ENCODE assay signal across 29 cellular contexts in genomic region chr2:216447293-216447692, GRCh38.
"Had no signal": no experiment of that assay in that cellular context is flagged by ENCODE, and none has a peak within 500 bp of the region (broad histone marks: within the 10 kb centered on the region; RNA-seq: fewer than 3 reads in every experiment).

No MANE protein-coding gene starts in this region.

- H3K27ac ChIP-seq: esophagus muscularis mucosa, foreskin keratinocyte, gastroesophageal sphincter, neutrophil, pancreas, stomach, thyroid gland had no signal

- ATAC-seq: foreskin keratinocyte; gastroesophageal sphincter; mucosa of descending colon; natural killer cell treated with Interleukin-12 subunit alpha and Interleukin-12 subunit beta and Interleukin-15 and Interleukin-18, amount 100 ng/mL, for 72 hours; pancreas; sciatic nerve had no signal

- DNase-seq: effector CD8-positive, alpha-beta T cell; endodermal cell; foreskin keratinocyte; hypothalamus; immature natural killer cell; islet precursor cell; kidney glomerular epithelial cell; mesenchymal stem cell; mucosa of descending colon; naive B cell; pancreas; retina; stimulated activated CD4-positive, alpha-beta T cell treated with anti-CD3 and anti-CD28 coated beads, Interleukin-12 subunit alpha, Interleukin-12 subunit beta, amount 100 ng/mL, for 4 hours; stimulated activated CD4-positive, alpha-beta T cell treated with anti-CD3 and anti-CD28 coated beads, Interleukin-1b, Interleukin-23, amount 100 ng/mL, for 48 hours; stimulated activated CD4-positive, alpha-beta T cell treated with anti-CD3 and anti-CD28 coated beads, Interleukin-4, amount 100 ng/mL, for 1 hour; stimulated activated CD8-positive, alpha-beta memory T cell treated with anti-CD3 and anti-CD28 coated beads, Interleukin-4, amount 100 ng/mL, for 48 hours; stimulated activated naive CD4-positive, alpha-beta T cell treated with Interleukin-2 at 50 U/mL for 16 hours; stomach; thyroid gland had no signal

- H3K4me3 ChIP-seq: esophagus muscularis mucosa, gastroesophageal sphincter, mucosa of descending colon, pancreas, smooth muscle cell, stomach, thyroid gland had no signal

- H3K4me3 Mint-ChIP-seq: dendritic cell treated with granulocyte-macrophage colony-stimulating factor and Interleukin-4, amounts not matched to agents 40 ng/mL and 50 ng/mL, for 4 days; endodermal cell; immature natural killer cell; mesothelial cell of epicardium; natural killer cell treated with Interleukin-12 subunit alpha and Interleukin-12 subunit beta and Interleukin-15 and Interleukin-18, amount 100 ng/mL, for 72 hours; neural crest cell; type B pancreatic cell had no signal

- H3K27ac Mint-ChIP-seq: dendritic cell treated with granulocyte-macrophage colony-stimulating factor and Interleukin-4, amounts not matched to agents 40 ng/mL and 50 ng/mL, for 4 days; endodermal cell; mesothelial cell of epicardium; natural killer cell treated with Interleukin-12 subunit alpha and Interleukin-12 subunit beta and Interleukin-15 and Interleukin-18, amount 100 ng/mL, for 72 hours; type B pancreatic cell had no signal

- H3K4me1 Mint-ChIP-seq: endodermal cell, immature natural killer cell, mesothelial cell of epicardium had no signal

- H3K27me3 ChIP-seq: esophagus muscularis mucosa, foreskin keratinocyte, gastroesophageal sphincter, neutrophil, pancreas, stomach, thyroid gland had no signal

- H3K9me3 Mint-ChIP-seq: immature natural killer cell; natural killer cell treated with Interleukin-12 subunit alpha and Interleukin-12 subunit beta and Interleukin-15 and Interleukin-18, amount 100 ng/mL, for 72 hours; type B pancreatic cell had no signal

- H3K9me3 ChIP-seq: esophagus muscularis mucosa, mucosa of descending colon, neutrophil, pancreas, thyroid gland had no signal

- H3K27me3 Mint-ChIP-seq: dendritic cell treated with granulocyte-macrophage colony-stimulating factor and Interleukin-4, amounts not matched to agents 40 ng/mL and 50 ng/mL, for 4 days; naive B cell; natural killer cell treated with Interleukin-12 subunit alpha and Interleukin-12 subunit beta and Interleukin-15 and Interleukin-18, amount 100 ng/mL, for 72 hours; type B pancreatic cell had no signal

- H3K4me2 ChIP-seq: smooth muscle cell had no signal

- H3K4me1 ChIP-seq: esophagus muscularis mucosa, foreskin keratinocyte, gastroesophageal sphincter, pancreas, stomach, thyroid gland had no signal
